In the genomic region with DNA sequence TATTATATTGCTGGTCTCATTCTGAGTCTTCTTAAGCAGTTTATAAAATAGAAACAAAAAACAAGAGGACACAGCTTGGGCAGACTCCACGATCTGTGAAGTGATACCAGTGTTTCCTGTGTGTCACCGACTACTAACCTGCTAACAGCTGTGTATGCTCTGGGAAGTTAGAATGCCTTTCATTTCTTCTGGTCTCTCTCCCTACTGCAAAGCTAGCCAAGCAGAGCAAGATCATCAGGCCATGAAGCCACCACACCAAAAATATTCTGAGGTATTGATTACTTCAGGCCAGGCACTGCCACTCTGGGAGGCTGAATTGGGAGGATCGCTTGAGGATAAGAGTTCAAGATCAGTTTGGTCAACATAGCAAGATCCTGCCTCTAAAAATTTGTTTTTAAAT, we compare ENCODE assay signal across 11 cellular contexts. TPM values are rescaled to one million over a fixed set of nuclear protein-coding genes. Genes with fewer than 3 reads are reported as not detected.
DNase-seq lines count a peak whose midpoint lies in the region; ATAC-seq and TF ChIP-seq lines count a peak whose summit lies in the region.
"Had no signal": no experiment of that assay in that cellular context is flagged by ENCODE, and none has a peak within 500 bp of the region (broad histone marks: within the 10 kb centered on the region; RNA-seq: fewer than 3 reads in every experiment).

No MANE protein-coding gene starts in this region.

- peaks cover 30% of the 10 kb centered on the region for H3K36me3 Mint-ChIP-seq in activated B cell treated with CpG ODN at 0.5 μM for 24 hours (ENCODE audit: low read depth)

- H3K4me3 ChIP-seq in thyroid gland (replicated peaks in 1 of 3), result no peak overlapping the region

- peak overlapping the region; percentile 94 for H3K27ac Mint-ChIP-seq in activated B cell treated with CpG ODN at 0.5 μM for 24 hours

- TF ChIP-seq POLR2A in thyroid gland (IDR thresholded peaks at IDR 0.05), result no peak

- peaks cover 1 to 19% of the 10 kb centered on the region in 2 donors for H3K4me1 ChIP-seq in thyroid gland

- no peaks in the 10 kb centered on the region for H3K9me3 Mint-ChIP-seq in activated B cell treated with CpG ODN at 0.5 μM for 24 hours

- in situ Hi-C loops in ACHN (cut with HindIII; ENCODE audit: low pct_ligation_motif_present, low pct_unique_long_range_greater_than_20kb, low sequenced_read_pairs), result no loop called here
- in situ Hi-C loops in KBM-7 (cut with MboI; ENCODE audit: low pct_unique_long_range_greater_than_20kb, low sequenced_read_pairs), result no loop called here

- POLR2A ChIA-PET in activated B cell treated with CpG ODN at 0.5 μM for 24 hours (lab: Charles Lee), result interaction anchor here (0.5 to 1.5 kb wide), 7 partner anchors 45 to 129 kb away, joined by 3 to 6 read pairs (median 3); a partner anchor contains a TSS

- WGBS in thyroid gland, 2 donors, result 70 to 80% methylated on average over 3 of the region's 3 CpGs

- no peaks in the 10 kb centered on the region for H3K9me3 ChIP-seq in thyroid gland

- peak; percentile 78 for ATAC-seq in GM18907 (IDR thresholded peaks at IDR 0.05; ENCODE audit: unreplicated experiment)
- ATAC-seq in HG02885 (IDR thresholded peaks at IDR 0.05; ENCODE audit: poor library complexity, unreplicated experiment), result peak; percentile 70
- peak; percentile 90 for ATAC-seq in activated B cell treated with CpG ODN at 0.5 μM for 24 hours (ENCODE audit: low read depth)

- H3K27ac ChIP-seq in thyroid gland, result no peak overlapping the region
- H3K27ac ChIP-seq: parathyroid adenoma had no signal

- peaks cover 66% of the 10 kb centered on the region for H3K4me1 Mint-ChIP-seq in activated B cell treated with CpG ODN at 0.5 μM for 24 hours

- peaks cover 0 to 5% of the 10 kb centered on the region in 2 donors for H3K36me3 ChIP-seq in thyroid gland

- CTCF ChIA-PET in activated B cell treated with CpG ODN at 0.5 μM for 24 hours (lab: Charles Lee), result interaction anchor here (1.0 to 1.3 kb wide), 3 partner anchors 46 to 97 kb away, joined by 3 to 7 read pairs (median 3); a partner anchor contains a TSS

- intact Hi-C loops in activated B cell treated with CpG ODN at 0.5 μM for 24 hours (cut with micrococcal nuclease), result loop anchor here (1.0 to 5.0 kb wide), 3 partner anchors 37 to 97 kb away; a partner anchor contains a TSS
- intact Hi-C loops in thyroid gland (cut with DNase I), result no loop called here

- TF ChIP-seq CTCF in activated B cell treated with CpG ODN at 0.5 μM for 24 hours (IDR thresholded peaks at IDR 0.05), result no peak
- TF ChIP-seq CTCF in thyroid gland (IDR thresholded peaks at IDR 0.05), result no peak

- no peaks in the 10 kb centered on the region for H3K27me3 ChIP-seq in thyroid gland

- DNase-seq in ACHN (peak; percentile 68), activated B cell treated with CpG ODN at 0.5 μM for 24 hours (no peak), thyroid gland (no peak), amniotic stem cell (lab: John Stamatoyannopoulos, UW) (no peak), superior temporal gyrus (ENCODE audit: extremely low spot score) (no peak), KBM-7 (no peak)
- DNase-seq: activated CD8-positive, alpha-beta memory T cell treated with anti-CD3 and anti-CD28 coated beads for 24 hours; DMS153 had no signal

- H3K4me3 Mint-ChIP-seq in activated B cell treated with CpG ODN at 0.5 μM for 24 hours, result peak overlapping the region; percentile 52

- no peaks in the 10 kb centered on the region for H3K27me3 Mint-ChIP-seq in activated B cell treated with CpG ODN at 0.5 μM for 24 hours

RNA-seq across cellular contexts. Expression of a gene that starts 46.9 kb away (rescaled TPM):
- total RNA-seq in activated B cell treated with CpG ODN at 0.5 μM for 24 hours, result 25.8 and 27.7 TPM in 2 replicates
- total RNA-seq in thyroid gland, result 10 to 100 TPM; 23.4 to 46.2 (median 31.1) TPM

RNA-seq across cellular contexts. Expression of a gene that starts 59.0 kb away (rescaled TPM):
- total RNA-seq in activated B cell treated with CpG ODN at 0.5 μM for 24 hours, result 186 and 188 TPM in 2 replicates
- total RNA-seq in thyroid gland, result 10 to 100 TPM; 33.3 to 48.5 (median 41.9) TPM
